ENCODE assay signal across 14 cellular contexts in the genomic region with DNA sequence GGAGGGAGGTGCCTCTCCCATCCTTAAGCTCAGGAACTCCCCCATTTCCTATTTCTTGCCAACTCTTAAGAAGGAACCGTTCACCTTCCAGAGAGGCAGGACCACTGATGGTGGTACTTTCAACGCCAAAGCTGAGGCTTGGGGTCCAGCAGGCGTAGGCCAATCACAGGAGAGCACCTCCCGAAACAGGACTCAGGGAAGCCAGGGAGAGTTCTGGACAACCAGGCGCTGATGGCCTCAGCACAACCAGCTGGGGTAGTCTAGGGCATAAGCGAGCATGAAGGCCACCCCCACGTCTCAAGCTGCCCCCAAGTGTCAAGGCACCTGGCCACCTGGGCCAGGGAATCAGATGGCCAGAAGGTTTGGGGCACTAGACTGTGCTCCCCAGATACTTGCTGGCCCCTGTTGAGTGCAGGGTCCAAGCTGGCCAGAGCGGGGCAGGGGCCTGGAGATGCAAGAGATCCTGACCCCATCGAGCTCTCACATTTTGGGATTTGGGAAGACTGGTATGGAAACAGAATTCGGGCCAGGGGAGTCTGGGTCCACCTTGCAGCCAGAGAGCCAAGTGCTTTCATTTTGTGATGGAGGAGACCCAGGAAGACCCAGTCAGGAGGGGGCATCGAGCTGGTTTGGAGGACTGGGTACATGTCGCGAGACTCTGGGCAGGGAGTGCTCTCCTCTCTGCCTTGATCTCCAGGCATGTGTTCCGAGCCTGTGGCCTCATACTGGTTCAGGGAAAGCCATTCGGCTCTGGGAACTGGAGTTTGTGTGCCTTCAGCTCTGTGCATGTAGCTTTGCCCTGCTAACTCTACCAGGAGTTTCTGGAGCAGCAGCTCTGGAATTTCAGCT. TPM values are rescaled to one million over a fixed set of nuclear protein-coding genes. Genes with fewer than 3 reads are reported as not detected.
A peak's percentile ranks its signal among the peaks of the same experiment; 100 is the strongest.
DNase-seq lines count a peak whose midpoint lies in the region; TF ChIP-seq lines count a peak whose summit lies in the region.
"Had no signal": no experiment of that assay in that cellular context is flagged by ENCODE, and none has a peak within 500 bp of the region (broad histone marks: within the 10 kb centered on the region; RNA-seq: fewer than 3 reads in every experiment).

No MANE protein-coding gene starts in this region.

- H3K9me3 ChIP-seq in mononuclear cell (ENCODE audit: low read depth, low read length), result no peaks in the 10 kb centered on the region
- H3K9me3 ChIP-seq in transverse colon, result no peaks in the 10 kb centered on the region

- TF ChIP-seq CTCF in transverse colon (IDR thresholded peaks at IDR 0.05), result no peak

- WGBS in transverse colon (ENCODE audit: low coverage in 1 of 2), 2 donors, result 75 to 87% methylated on average over 5 to 15 of the region's 15 CpGs

- no peaks in the 10 kb centered on the region for H3K36me3 ChIP-seq in transverse colon
- H3K36me3 ChIP-seq: cardiac muscle cell had no signal

- in situ Hi-C loops in transverse colon (cut with MboI; ENCODE audit: low pct_ligation_motif_present in 1 of 4, low pct_unique_long_range_greater_than_20kb in 1 of 4, low sequenced_read_pairs in 3 of 4), result no loop called here

- no peak for TF ChIP-seq EP300 in transverse colon (IDR thresholded peaks at IDR 0.05; ENCODE audit: low read depth)

- peaks cover 33% of the 10 kb centered on the region for H3K4me1 ChIP-seq in mononuclear cell (ENCODE audit: insufficient read depth, low read length)
- no peaks in the 10 kb centered on the region for H3K4me1 ChIP-seq in transverse colon

- peak; percentile 59 for DNase-seq in activated CD4-positive, alpha-beta T cell treated with anti-CD3 and anti-CD28 coated beads for 48 hours
- no peak for DNase-seq in activated CD4-positive, alpha-beta T cell treated with anti-CD3 and anti-CD28 coated beads, Interleukin-2, amount 50 U/mL, for 4 hours
- peak; percentile 58 to 65 for DNase-seq in activated T-cell treated with anti-CD3 and anti-CD28 coated beads, Interleukin-2, amount 50 U/mL, for 48 hours
- DNase-seq in transverse colon, result no peak
- DNase-seq in NCI-H1417 (lab: John Stamatoyannopoulos, UW), result no peak
- DNase-seq in nucleus accumbens (lab: John Stamatoyannopoulos, UW), result no peak
- DNase-seq in midbrain (lab: John Stamatoyannopoulos, UW), result no peak
- DNase-seq: erythroblast, mesenchymal stem cell, MV-4-11, NCI-H510A had no signal

- TF ChIP-seq POLR2A in transverse colon (IDR thresholded peaks at IDR 0.05), result no peak

- H3K4me3 ChIP-seq in mononuclear cell (ENCODE audit: low read length) (peak overlapping the region; percentile 68), transverse colon (peak overlapping the region in 3 of 4 donors; percentile 7 to 38 (median 7))
- H3K4me3 ChIP-seq: cardiac muscle cell had no signal

- intact Hi-C loops in transverse colon (cut with DNase I; ENCODE audit: low total_unique reads), result no loop called here

- H3K27me3 ChIP-seq in mononuclear cell (ENCODE audit: insufficient read depth, low read length) (no peaks in the 10 kb centered on the region), transverse colon (peaks cover 3% of the 10 kb centered on the region)
- H3K27me3 ChIP-seq: cardiac muscle cell had no signal

- H3K27ac ChIP-seq in transverse colon, result peak overlapping the region; percentile 39 to 63 (median 54)
- H3K27ac ChIP-seq: cardiac muscle cell had no signal

RNA-seq across cellular contexts. Expression of a gene that starts 0.9 kb away (rescaled TPM):
- total RNA-seq in mononuclear cell (176 TPM), transverse colon (1 to 10 TPM in 3 of 4 donors, not detected in 1; 1.9 to 4.3 (median 3.0) TPM)
- total RNA-seq: pulmonary artery endothelial cell had no signal

RNA-seq across cellular contexts. Expression of a gene that starts 20.4 kb away (rescaled TPM):
- total RNA-seq in mononuclear cell (77.6 TPM), transverse colon (10 to 100 TPM in 3 of 4 donors, 1 to 10 TPM in 1; 8.1 to 18.9 (median 12.6) TPM)

RNA-seq across cellular contexts. Expression of a gene that starts 48.1 kb away (rescaled TPM):
- total RNA-seq in mononuclear cell (0.42 TPM), transverse colon (1 to 10 TPM; 1.8 to 7.0 (median 3.5) TPM)

RNA-seq across cellular contexts. Expression of a gene that starts 58.4 kb away (rescaled TPM):
- 24.0 TPM for total RNA-seq in mononuclear cell
- total RNA-seq in transverse colon, result 10 to 100 TPM; 35.2 to 47.2 (median 45.1) TPM

Comparison
In these comparisons a context has a peak if more than half of its experiments do, and no peak if none do; other contexts are left out.
1. DNase-seq: peak in activated CD4-positive, alpha-beta T cell treated with anti-CD3 and anti-CD28 coated beads for 48 hours (single experiment) and activated T-cell treated with anti-CD3 and anti-CD28 coated beads, Interleukin-2, amount 50 U/mL, for 48 hours (2 of 2); none in activated CD4-positive, alpha-beta T cell treated with anti-CD3 and anti-CD28 coated beads, Interleukin-2, amount 50 U/mL, for 4 hours (0 of 2), transverse colon (single experiment), NCI-H1417 (0 of 3), nucleus accumbens (0 of 56) and midbrain (single experiment).
2. RNA of a gene that starts 0.9 kb away (total RNA-seq): 176 TPM in mononuclear cell (single experiment); 1.9 to 4.3 TPM in transverse colon; every median in the first group is over 10 times any median in the second.